18 cellular contexts compared by ENCODE assay signal in the genomic region with DNA sequence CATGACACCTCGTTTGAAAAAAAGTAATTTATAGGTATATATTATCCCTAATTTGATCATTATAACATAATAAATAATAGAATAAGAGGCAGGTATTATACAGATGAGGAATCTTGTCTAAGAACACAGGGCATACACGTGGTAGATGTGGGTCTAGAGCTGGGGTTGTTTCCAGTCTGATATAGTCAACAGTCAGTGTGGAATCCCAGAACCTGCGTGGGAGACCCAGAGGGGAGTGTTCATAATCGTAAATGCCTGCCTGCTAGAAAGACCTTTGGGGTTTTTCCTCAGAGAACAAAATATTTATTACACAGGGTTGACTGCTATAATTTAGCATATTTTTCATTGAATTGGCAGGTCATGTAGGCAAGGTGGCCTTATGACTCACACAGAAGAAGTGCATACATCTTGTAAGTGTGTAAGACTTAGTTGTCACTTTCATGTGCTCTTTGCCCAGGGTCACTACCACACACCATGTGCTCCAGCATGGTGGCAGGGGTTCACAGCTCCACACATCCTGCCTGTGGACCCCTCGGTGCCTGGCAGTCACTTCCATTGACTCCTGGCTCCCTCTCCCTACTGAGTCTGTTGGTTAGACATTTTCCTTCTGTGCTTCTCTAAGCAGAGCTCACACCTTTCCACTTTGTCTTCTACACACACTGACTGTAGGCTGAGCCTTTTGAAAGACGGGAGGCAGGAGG.
DNase-seq lines count a peak whose midpoint lies in the region; ATAC-seq, FAIRE-seq and TF ChIP-seq lines count a peak whose summit lies in the region.
"Had no signal": no experiment of that assay in that cellular context is flagged by ENCODE, and none has a peak within 500 bp of the region (broad histone marks: within the 10 kb centered on the region; RNA-seq: fewer than 3 reads in every experiment).

No MANE protein-coding gene starts in this region.

- TF ChIP-seq POLR2A in thyroid gland (IDR thresholded peaks at IDR 0.05), result no peak

- no peak for ATAC-seq in GM21825 (IDR thresholded peaks at IDR 0.05; ENCODE audit: unreplicated experiment)
- ATAC-seq: lower lobe of right lung had no signal

- no peak overlapping the region for H3K4me3 ChIP-seq in thyroid gland (replicated peaks in 1 of 3)
- H3K4me3 ChIP-seq: lower lobe of right lung had no signal

- peak; percentile 8 for FAIRE-seq in GM19239 (lab: Jason Lieb, UNC)

- DNase-seq in GM19239 (ENCODE audit: insufficient read length, low spot score), result no peak
- peak; percentile 56 to 66 for DNase-seq in activated CD4-positive, alpha-beta T cell treated with anti-CD3 and anti-CD28 coated beads, Interleukin-2, amount 50 U/mL, for 48 hours
- DNase-seq in stimulated activated CD4-positive, alpha-beta T cell treated with anti-CD3 and anti-CD28 coated beads, TNF-alpha, amount 100 ng/mL, for 24 hours (ENCODE audit: low read depth in 3 of 3), result peak in 2 of 3 experiments; percentile 40 to 42
- DNase-seq in NCI-H2029 treated with DMSO at 0.1 percent for 48 hours (lab: John Stamatoyannopoulos, UW), result no peak
- DNase-seq in effector CD4-positive, alpha-beta T cell, result no peak
- DNase-seq in thyroid gland, result no peak
- DNase-seq: aorta, BE2C, cortex of kidney, DND-41, H9, immature natural killer cell, IMR-90, lower lobe of right lung, NCI-H1092 treated with DMSO at 0.1 percent for 48 hours, nephron progenitor cell had no signal

- peak overlapping the region; percentile 96 for H3K27ac Mint-ChIP-seq in activated naive CD4-positive, alpha-beta T cell treated with anti-CD3 and anti-CD28 coated beads, Interleukin-2, amount 50 U/mL, for 24 hours
- H3K27ac Mint-ChIP-seq: H9, nephron progenitor cell had no signal

- H3K9me3 ChIP-seq in thyroid gland, result no peaks in the 10 kb centered on the region
- H3K9me3 ChIP-seq: BE2C, lower lobe of right lung had no signal

- no peaks in the 10 kb centered on the region for H3K36me3 Mint-ChIP-seq in activated naive CD4-positive, alpha-beta T cell treated with anti-CD3 and anti-CD28 coated beads, Interleukin-2, amount 50 U/mL, for 24 hours
- H3K36me3 Mint-ChIP-seq: immature natural killer cell had no signal

- no peaks in the 10 kb centered on the region for H3K4me1 ChIP-seq in thyroid gland
- H3K4me1 ChIP-seq: BE2C had no signal

- H3K4me1 Mint-ChIP-seq in activated naive CD4-positive, alpha-beta T cell treated with anti-CD3 and anti-CD28 coated beads, Interleukin-2, amount 50 U/mL, for 24 hours, result peaks cover 99% of the 10 kb centered on the region
- H3K4me1 Mint-ChIP-seq: H9 had no signal

- no peaks in the 10 kb centered on the region for H3K9me3 Mint-ChIP-seq in activated naive CD4-positive, alpha-beta T cell treated with anti-CD3 and anti-CD28 coated beads, Interleukin-2, amount 50 U/mL, for 24 hours
- H3K9me3 Mint-ChIP-seq: H9, immature natural killer cell, nephron progenitor cell had no signal

- no peaks in the 10 kb centered on the region for H3K27me3 Mint-ChIP-seq in activated naive CD4-positive, alpha-beta T cell treated with anti-CD3 and anti-CD28 coated beads, Interleukin-2, amount 50 U/mL, for 24 hours

- intact Hi-C loops in thyroid gland (cut with DNase I), result no loop called here

- no peak for TF ChIP-seq CTCF in thyroid gland (IDR thresholded peaks at IDR 0.05)

- no peaks in the 10 kb centered on the region for H3K36me3 ChIP-seq in thyroid gland
- H3K36me3 ChIP-seq: BE2C, lower lobe of right lung had no signal

- 61 to 71% methylated on average over 6 of the region's 6 CpGs for WGBS in thyroid gland, 2 donors

- H3K27ac ChIP-seq in thyroid gland, result no peak overlapping the region
- H3K27ac ChIP-seq: lower lobe of right lung had no signal

- peak overlapping the region; percentile 45 for H3K4me3 Mint-ChIP-seq in activated naive CD4-positive, alpha-beta T cell treated with anti-CD3 and anti-CD28 coated beads, Interleukin-2, amount 50 U/mL, for 24 hours
- H3K4me3 Mint-ChIP-seq: H9, immature natural killer cell, nephron progenitor cell had no signal

- H3K27me3 ChIP-seq in thyroid gland, result no peaks in the 10 kb centered on the region

Comparison
In these comparisons a context has a peak if more than half of its experiments do, and no peak if none do; other contexts are left out.
1. DNase-seq: peak in activated CD4-positive, alpha-beta T cell treated with anti-CD3 and anti-CD28 coated beads, Interleukin-2, amount 50 U/mL, for 48 hours (2 of 2) and stimulated activated CD4-positive, alpha-beta T cell treated with anti-CD3 and anti-CD28 coated beads, TNF-alpha, amount 100 ng/mL, for 24 hours (2 of 3); none in GM19239 (single experiment), NCI-H2029 treated with DMSO at 0.1 percent for 48 hours (single experiment), effector CD4-positive, alpha-beta T cell (single experiment) and thyroid gland (0 of 2).